ENCODE assay signal across 8 cellular contexts in the genomic region with DNA sequence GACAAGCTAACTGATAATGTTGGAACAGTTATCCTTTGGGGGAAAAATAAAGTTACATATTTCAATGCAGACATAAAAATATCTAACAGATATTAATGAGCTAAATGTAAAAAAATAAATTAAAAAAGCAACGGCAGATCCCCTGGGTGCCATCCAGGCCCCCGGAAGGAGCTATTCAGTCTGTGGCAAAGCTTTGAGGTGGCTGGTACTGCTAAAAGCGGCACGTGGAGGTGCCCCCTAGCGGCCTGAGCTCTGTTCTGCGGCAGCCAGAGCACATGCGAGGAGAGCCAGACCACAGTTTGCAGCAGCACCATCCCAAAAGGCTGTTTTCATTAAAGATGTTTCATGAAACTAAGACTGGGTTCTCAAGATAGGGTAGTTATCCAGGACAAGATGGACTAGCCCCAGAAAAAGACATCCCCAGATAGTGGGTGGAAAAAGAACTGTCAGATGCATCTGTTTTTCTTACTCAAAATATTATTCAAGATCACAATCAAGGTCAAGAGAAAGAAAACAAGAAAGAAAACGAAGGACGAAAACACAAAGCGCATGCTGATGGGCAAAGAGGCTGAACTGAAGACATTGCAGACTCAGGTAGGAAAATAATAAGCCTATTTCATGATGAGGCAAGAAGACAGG. TPM values are rescaled to one million over a fixed set of nuclear protein-coding genes. Genes with fewer than 3 reads are reported as not detected.
DNase-seq lines count a peak whose midpoint lies in the region; ATAC-seq and TF ChIP-seq lines count a peak whose summit lies in the region.

No MANE protein-coding gene starts in this region.

- no peak for ATAC-seq in GM21528 (IDR thresholded peaks at IDR 0.05; ENCODE audit: low FRiP score, unreplicated experiment)

- H3K27me3 ChIP-seq in smooth muscle cell (ENCODE audit: low read depth): no peaks in the 10 kb centered on the region

- no peak overlapping the region for H3K4me3 ChIP-seq in HFF-Myc (replicated peaks; ENCODE audit: low read depth, low read length)
- H3K4me3 ChIP-seq in smooth muscle cell: no peak overlapping the region

- no peaks in the 10 kb centered on the region for H3F3A ChIP-seq in smooth muscle cell (ENCODE audit: low read depth)

- H3K9me3 ChIP-seq in smooth muscle cell (replicated peaks; ENCODE audit: low read depth): no peaks in the 10 kb centered on the region

- no peaks in the 10 kb centered on the region for H3K4me1 ChIP-seq in smooth muscle cell (ENCODE audit: low read depth)

- H3K4me2 ChIP-seq in smooth muscle cell: no peak overlapping the region

- no peaks in the 10 kb centered on the region for H3K79me2 ChIP-seq in smooth muscle cell (ENCODE audit: low read depth)

- 36% methylated on average over 10 of the region's 10 CpGs for WGBS in smooth muscle cell (ENCODE audit: low lambda C conversion rate)

- no peak overlapping the region for H3K27ac ChIP-seq in smooth muscle cell (ENCODE audit: low read depth)

- DNase-seq in GF-D8 (lab: John Stamatoyannopoulos, UW): peak; percentile 51
- no peak for DNase-seq in HFF-Myc (ENCODE audit: extremely low read depth, low read depth)
- DNase-seq in NCI-H187 (lab: John Stamatoyannopoulos, UW): peak; percentile 16 to 39
- peak; percentile 66 for DNase-seq in T1000 (lab: John Stamatoyannopoulos, UW)
- peak in 55 of 58 donors; percentile 20 to 89 (median 57) for DNase-seq in anterior cingulate cortex (lab: John Stamatoyannopoulos, UW)
- peak; percentile 78 for DNase-seq in hepatic stellate cell (ENCODE audit: low spot score)
- peak; percentile 34 for DNase-seq in smooth muscle cell (lab: John Stamatoyannopoulos, UW; ENCODE audit: unreplicated experiment)

- TF ChIP-seq CTCF in HFF-Myc (IDR thresholded peaks at IDR 0.05; ENCODE audit: low read depth, low read length, missing control alignments) (peak; percentile 97), smooth muscle cell (IDR thresholded peaks at IDR 0.05; ENCODE audit: borderline replicate concordance, insufficient read depth, poor library complexity, severe bottlenecking) (peak; percentile 97)

- H2AFZ ChIP-seq in smooth muscle cell (ENCODE audit: low read depth): no peak overlapping the region

- H3K9ac ChIP-seq in smooth muscle cell (ENCODE audit: low read depth): no peak overlapping the region

- H4K20me1 ChIP-seq in smooth muscle cell (ENCODE audit: low read depth): no peaks in the 10 kb centered on the region

- peaks cover 14% of the 10 kb centered on the region for H3K36me3 ChIP-seq in smooth muscle cell (ENCODE audit: low read depth)

RNA-seq across cellular contexts. Expression of a gene that starts 18.7 kb away (rescaled TPM):
- 54.7 and 55.8 TPM in 2 replicates for total RNA-seq in smooth muscle cell
- polyA plus RNA-seq in smooth muscle cell: 9.4 and 19.1 TPM in 2 replicates

RNA-seq across cellular contexts. Expression of a gene that starts 37.7 kb away (rescaled TPM):
- 4.0 and 5.8 TPM in 2 replicates for total RNA-seq in smooth muscle cell
- polyA plus RNA-seq in smooth muscle cell: 3.1 and 4.3 TPM in 2 replicates
